ENCODE assay signal across 9 cellular contexts in the genomic region with DNA sequence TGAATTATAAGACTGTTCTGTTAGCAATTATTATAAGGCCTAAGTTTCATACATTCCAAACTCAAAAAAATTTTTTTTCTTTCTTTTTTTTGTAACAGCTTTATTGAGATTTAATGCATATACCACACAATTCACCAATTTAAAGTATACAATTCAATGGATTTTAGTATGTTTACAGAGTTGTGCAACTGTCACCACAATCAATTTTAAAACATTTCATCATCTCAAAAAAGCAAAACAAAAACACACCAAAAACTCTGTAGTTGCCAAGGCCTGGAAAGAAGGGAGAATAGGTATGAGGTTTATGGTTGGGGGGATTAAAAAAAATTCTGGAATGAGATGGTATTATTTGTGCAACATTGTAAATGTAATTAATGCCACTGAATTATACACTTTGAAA. TPM values are rescaled to one million over a fixed set of nuclear protein-coding genes. Genes with fewer than 3 reads are reported as not detected.
DNase-seq lines count a peak whose midpoint lies in the region; ATAC-seq, FAIRE-seq and TF ChIP-seq lines count a peak whose summit lies in the region.
"Not testable (repeated sequence)": the region's sequence is repeated elsewhere in the genome, so short reads cannot be mapped to it uniquely, and the experiment has no call there.
"Had no signal": no experiment of that assay in that cellular context is flagged by ENCODE, and none has a peak within 500 bp of the region (broad histone marks: within the 10 kb centered on the region; RNA-seq: fewer than 3 reads in every experiment).

No MANE protein-coding gene starts in this region.

- not testable (repeated sequence) for H2AFZ ChIP-seq in GM12878 (ENCODE audit: control insufficient read depth, low read depth, low read length); H1 (ENCODE audit: low read length); HepG2 (ENCODE audit: low read length)

- CTCF ChIA-PET in GM12878 (lab: Yijun Ruan, JAX); H1 (lab: Charles Lee; ENCODE audit: partially characterized antibody); HepG2 (lab: Yijun Ruan, JAX; ENCODE audit: low intra/inter-chr PET ratio, low total read pairs): not testable (repeated sequence)

- not testable (repeated sequence) for H3K4ac ChIP-seq in H1 (replicated peaks; ENCODE audit: insufficient read length, low read depth, low read length)

- H3K56ac ChIP-seq in H1 (replicated peaks; ENCODE audit: insufficient read length, low read depth, low read length) = not testable (repeated sequence)

- not testable (repeated sequence) for H3K23ac ChIP-seq in H1 (ENCODE audit: insufficient read length)

- not testable (repeated sequence) for DNase-seq in GM12891 (ENCODE audit: insufficient read length, low spot score); GM19239 (ENCODE audit: insufficient read length, low spot score); GM12878 (ENCODE audit: low read depth, low spot score); H1 (ENCODE audit: low read depth in 1 of 2, low spot score in 2 of 2); frontal cortex (ENCODE audit: low spot score in 2 of 2); HepG2 (ENCODE audit: low spot score); psoas muscle

- H4K91ac ChIP-seq in H1 (replicated peaks; ENCODE audit: insufficient read length, low read length) = not testable (repeated sequence)

- not testable (repeated sequence) for H2BK12ac ChIP-seq in H1 (ENCODE audit: low read depth, low read length)

- not testable (repeated sequence) for H3K9ac ChIP-seq in GM12878 (ENCODE audit: control insufficient read depth, insufficient read depth, low read length); H1 (replicated peaks in 1 of 4; ENCODE audit: extremely low read depth in 1 of 4, low read depth in 3 of 4, low read length in 3 of 4); HepG2 (ENCODE audit: insufficient read depth, low read depth, low read length)

- not testable (repeated sequence) for H3K23me2 ChIP-seq in H1 (ENCODE audit: low read depth, low read length)

- intact Hi-C loops in GM12878 (cut with micrococcal nuclease; ENCODE audit: unreplicated experiment); HepG2 (cut with micrococcal nuclease; ENCODE audit: unreplicated experiment); psoas muscle (cut with DNase I): not testable (repeated sequence)

- RAD21 ChIA-PET in GM12878 (lab: Charles Lee; ENCODE audit: unreplicated experiment) = not testable (repeated sequence)

- H3K4me3 ChIP-seq in GM12878; H1 (ENCODE audit: extremely low read depth in 1 of 4, insufficient read depth in 2 of 4, low read depth in 3 of 4, low read length in 4 of 4); HepG2 (replicated peaks in 1 of 3; ENCODE audit: insufficient read depth in 1 of 3, low read depth in 2 of 3, low read length in 3 of 3); psoas muscle: not testable (repeated sequence)

- not testable (repeated sequence) for H3K79me2 ChIP-seq in GM12878 (ENCODE audit: control insufficient read depth, insufficient read depth, low read length); H1 (ENCODE audit: control insufficient read depth in 1 of 2, insufficient read depth in 2 of 2, low read length in 2 of 2); HepG2 (ENCODE audit: insufficient read depth, low read length)

- SMC1A ChIA-PET in GM12878 (lab: Charles Lee; ENCODE audit: uncharacterized antibody, unreplicated experiment) = not testable (repeated sequence)

- not testable (repeated sequence) for H3K4me2 ChIP-seq in GM12878 (ENCODE audit: control insufficient read depth, insufficient read depth); H1 (ENCODE audit: insufficient read depth in 1 of 2, low read depth in 2 of 2, low read length in 2 of 2); HepG2 (ENCODE audit: low read depth, low read length)

- not testable (repeated sequence) for H3K27me3 ChIP-seq in GM12878 (replicated peaks in 1 of 2; ENCODE audit: control insufficient read depth in 2 of 2, insufficient read depth in 2 of 2, low read length in 1 of 2); H1 (replicated peaks in 1 of 4; ENCODE audit: control insufficient read depth in 3 of 4, extremely low read depth in 1 of 4, insufficient read depth in 3 of 4, low read length in 3 of 4); HepG2 (ENCODE audit: control insufficient read depth in 1 of 2, insufficient read depth in 2 of 2, low read length in 2 of 2); psoas muscle (ENCODE audit: insufficient read depth in 3 of 3, low read length in 2 of 3)

- H3K9me3 ChIP-seq in GM12878 (replicated peaks; ENCODE audit: control insufficient read depth, insufficient read depth, low read length); H1 (ENCODE audit: insufficient read depth in 2 of 2, low read depth in 1 of 2, low read length in 1 of 2); HepG2 (ENCODE audit: low read length); psoas muscle: not testable (repeated sequence)

- peak; percentile 63 for FAIRE-seq in A204.1 (lab: Jason Lieb, UNC)
- FAIRE-seq in GM12891 (lab: Jason Lieb, UNC) = peak; percentile 13
- peak; percentile 39 for FAIRE-seq in GM19239 (lab: Jason Lieb, UNC)
- peak; percentile 84 for FAIRE-seq in GM12878 (lab: Jason Lieb, UNC)
- FAIRE-seq in H1 (lab: Jason Lieb, UNC) = peak; percentile 90
- FAIRE-seq in frontal cortex (lab: Jason Lieb, UNC) = peak; percentile 39
- FAIRE-seq in HepG2 (lab: Jason Lieb, UNC) = peak; percentile 48

- H3K79me1 ChIP-seq in H1 (ENCODE audit: low read depth, low read length) = not testable (repeated sequence)

- not testable (repeated sequence) for H3K27ac ChIP-seq in GM12878 (ENCODE audit: control insufficient read depth, insufficient read depth); H1 (ENCODE audit: low read depth, low read length); HepG2 (ENCODE audit: extremely low read length, insufficient read depth, low read length)
- peak overlapping the region; percentile 46 for H3K27ac ChIP-seq in psoas muscle

- H3K14ac ChIP-seq in H1 (ENCODE audit: insufficient read length) = not testable (repeated sequence)

- not testable (repeated sequence) for ATAC-seq in GM12878, HepG2
- ATAC-seq in psoas muscle = peak; percentile 10 to 29 (median 15)

- not testable (repeated sequence) for H2AK5ac ChIP-seq in H1 (ENCODE audit: low read depth, low read length)

- POLR2A ChIA-PET in GM12878 (lab: Charles Lee); H1 (lab: Charles Lee; ENCODE audit: partially characterized antibody); HepG2 (lab: Yijun Ruan, JAX): not testable (repeated sequence)

- not testable (repeated sequence) for TF ChIP-seq EP300 in GM12878 (IDR thresholded peaks at IDR 0.05; ENCODE audit: borderline replicate concordance in 1 of 2, control insufficient read depth in 1 of 2, low read depth in 2 of 2, low read length in 2 of 2); H1 (IDR thresholded peaks at IDR 0.05; ENCODE audit: borderline replicate concordance in 1 of 2, low read depth in 2 of 2, low read length in 2 of 2); HepG2 (IDR thresholded peaks at IDR 0.05; ENCODE audit: low read depth in 2 of 2, low read length in 2 of 2); HepG2 (CRISPR knock-in tag; IDR thresholded peaks at IDR 0.05; ENCODE audit: borderline replicate concordance)

- not testable (repeated sequence) for H3K36me3 ChIP-seq in GM12878 (ENCODE audit: control insufficient read depth in 2 of 2, insufficient read depth in 2 of 2, low read length in 1 of 2); H1 (ENCODE audit: control insufficient read depth in 2 of 4, insufficient read depth in 4 of 4, low read length in 3 of 4); HepG2 (replicated peaks in 1 of 2; ENCODE audit: control insufficient read depth in 1 of 2, insufficient read depth in 2 of 2, low read length in 2 of 2)
- peaks cover 0 to 51% of the 10 kb centered on the region in 2 donors for H3K36me3 ChIP-seq in psoas muscle (ENCODE audit: insufficient read depth in 1 of 2, low read depth in 1 of 2)

- H2BK15ac ChIP-seq in H1 (ENCODE audit: low read length) = not testable (repeated sequence)

- not testable (repeated sequence) for H3K4me1 ChIP-seq in GM12878 (ENCODE audit: control insufficient read depth, insufficient read depth, low read length); H1 (replicated peaks in 1 of 4; ENCODE audit: control insufficient read depth in 3 of 4, insufficient read depth in 4 of 4, low read length in 3 of 4); HepG2 (ENCODE audit: insufficient read depth, low read length)
- H3K4me1 ChIP-seq in psoas muscle = peaks cover 18% of the 10 kb centered on the region

- TF ChIP-seq RAD21 in GM12878 (IDR thresholded peaks at IDR 0.05; ENCODE audit: insufficient read depth, low read depth, low read length); H1 (IDR thresholded peaks at IDR 0.05 in 1 of 2, conservative IDR thresholded peaks at IDR 0.05 in 1 of 2; ENCODE audit: low read depth in 2 of 2, low read length in 2 of 2); HepG2 (CRISPR knock-in tag; IDR thresholded peaks at IDR 0.05): not testable (repeated sequence)

- TF ChIP-seq CTCF in GM12878 (IDR thresholded peaks at IDR 0.05 in 2 of 3, conservative IDR thresholded peaks at IDR 0.05 in 1 of 3; ENCODE audit: control insufficient read depth in 2 of 3, extremely low read depth in 1 of 3, insufficient read depth in 1 of 3, low read depth in 3 of 3, low read length in 3 of 3); H1 (IDR thresholded peaks at IDR 0.05; ENCODE audit: control extremely low read depth in 1 of 3, insufficient read depth in 1 of 3, low read depth in 1 of 3, low read length in 3 of 3); HepG2 (CRISPR knock-in tag; IDR thresholded peaks at IDR 0.05); psoas muscle (IDR thresholded peaks at IDR 0.05): not testable (repeated sequence)

- TF ChIP-seq POLR2A in GM12891 (IDR thresholded peaks at IDR 0.05; ENCODE audit: low read depth, low read length); GM12878 (IDR thresholded peaks at IDR 0.05; ENCODE audit: low read depth, low read length); H1 (IDR thresholded peaks at IDR 0.05; ENCODE audit: control extremely low read depth in 1 of 2, low read depth in 2 of 2, low read length in 2 of 2); HepG2 (IDR thresholded peaks at IDR 0.05; ENCODE audit: insufficient read depth in 1 of 2, low read depth in 2 of 2, low read length in 2 of 2): not testable (repeated sequence)

- H4K20me1 ChIP-seq in GM12878 (ENCODE audit: control insufficient read depth, insufficient read depth); H1 (replicated peaks in 1 of 2; ENCODE audit: control insufficient read depth in 1 of 2, insufficient read depth in 2 of 2, low read length in 2 of 2); HepG2 (ENCODE audit: insufficient read depth, low read length): not testable (repeated sequence)

- in situ Hi-C loops in GM12878 (cut with MboI); HepG2 (cut with HindIII; ENCODE audit: extremely low pct_ligation_motif_present, low pct_unique_long_range_greater_than_20kb): not testable (repeated sequence)

- not testable (repeated sequence) for H2BK5ac ChIP-seq in H1 (ENCODE audit: low read depth, low read length)

- H2BK120ac ChIP-seq in H1 (replicated peaks; ENCODE audit: low read depth, low read length) = not testable (repeated sequence)

- H3K18ac ChIP-seq in H1 (ENCODE audit: extremely low read depth, low read length) = not testable (repeated sequence)

- H4K8ac ChIP-seq in H1 (ENCODE audit: extremely low read depth, insufficient read depth, low read length) = not testable (repeated sequence)

- H4K5ac ChIP-seq in H1 (ENCODE audit: insufficient read length, low read depth, low read length) = not testable (repeated sequence)

- H2BK20ac ChIP-seq in H1 (ENCODE audit: low read length) = not testable (repeated sequence)

- BruUV-seq in GM12878 (replicated peaks; lab: Mats Ljungman, UMichigan); HepG2 (replicated peaks; lab: Mats Ljungman, UMichigan): not testable (repeated sequence)

RNA-seq across cellular contexts. Expression of gene NEB, which starts 36.1 kb away (rescaled TPM):
- polyA plus RNA-seq in GM12891 (2012; ENCODE audit: low read depth, missing spikeins) = 0.31 TPM
- total RNA-seq in GM12878 (2013; cell fraction: nucleolus; rRNA removed) = 0.69 and 0.93 TPM in 2 replicates
- total RNA-seq in GM12878 (2014; rRNA removed) = 0.17 and 0.22 TPM in 2 replicates
- 0.05 and 0.09 TPM in 2 replicates for total RNA-seq in GM12878 (2014; rRNA removed; fragmentation: Illumina TruSeq; extraction: Trizol)
- total RNA-seq in GM12878 (2021) = 0.05 and 0.40 TPM in 2 replicates
- 0.20 TPM for polyA plus RNA-seq in GM12878 (2011; ENCODE audit: low read depth)
- 0.11 and 0.20 TPM in 2 replicates for polyA plus RNA-seq in GM12878 (2011; rRNA removed)
- polyA plus RNA-seq in GM12878 (2011; cell fraction: cytosol; rRNA removed) = 0.03 and 0.16 TPM in 2 replicates
- 0.34 and 0.45 TPM in 2 replicates for polyA plus RNA-seq in GM12878 (2011; cell fraction: nucleus; rRNA removed)
- 0.35 and 0.65 TPM in 2 replicates for polyA plus RNA-seq in GM12878 (2012)
- 0.13 and 0.59 TPM in 2 replicates for polyA plus RNA-seq in GM12878 (2014; fragmentation: Illumina TruSeq; extraction: Trizol)
- under 1 TPM; 0.04 to 0.16 TPM for polyA plus RNA-seq in GM12878 (2014; fragmentation: Nextera tagmentation; extraction: Ambion mirVana)
- polyA plus RNA-seq in GM12878 (2014; rRNA removed) = 0.05 and 0.15 TPM in 2 replicates
- under 1 TPM; 0.50 to 0.77 TPM for polyA plus RNA-seq in GM12878 (2016; fragmentation: Nextera tagmentation; extraction: Ambion mirVana)
- 0.07 and 0.10 TPM in 2 replicates for polyA minus RNA-seq in GM12878 (2011; rRNA and poly(A)+ RNA removed)
- polyA minus RNA-seq in GM12878 (2011; cell fraction: cytosol; rRNA and poly(A)+ RNA removed) = not detected in 2 replicates
- 0.36 and 0.38 TPM in 2 replicates for polyA minus RNA-seq in GM12878 (2011; cell fraction: nucleus; rRNA and poly(A)+ RNA removed)
- 2.5 and 2.6 TPM in 2 replicates for total RNA-seq in H1 (2021; fragmentation: NEBNext Ultra II Directional; extraction: Animal tissue kit (Norgen Biotek cat#: 25700))
- polyA plus RNA-seq in H1 (2011; rRNA removed) = 1.4 and 1.5 TPM in 2 replicates
- 1.7 TPM for polyA plus RNA-seq in H1 (2011; cell fraction: cytosol; rRNA removed)
- polyA plus RNA-seq in H1 (2011; cell fraction: nucleus; rRNA removed) = 6.3 TPM
- polyA plus RNA-seq in H1 (2012, experiment 1 of 2) = 1.7 to 3.0 TPM (median 2.1 TPM) in 4 replicates
- 0.07 TPM for polyA plus RNA-seq in H1 (2012, experiment 2 of 2)
- 2.0 TPM for polyA plus RNA-seq in H1 (2013, experiment 1 of 2)
- polyA plus RNA-seq in H1 (2013, experiment 2 of 2) = 1.9 TPM
- polyA minus RNA-seq in H1 (2011; rRNA and poly(A)+ RNA removed) = 4.4 and 6.7 TPM in 2 replicates
- 2.4 TPM for polyA minus RNA-seq in H1 (2011; cell fraction: cytosol; rRNA and poly(A)+ RNA removed)
- polyA minus RNA-seq in H1 (2011; cell fraction: nucleus; rRNA and poly(A)+ RNA removed) = 15.8 TPM
- 0.41 TPM for total RNA-seq in frontal cortex
- total RNA-seq in HepG2 (2016; rRNA removed; fragmentation: Illumina TruSeq; extraction: Trizol) = 0.18 and 0.24 TPM in 2 replicates
- total RNA-seq in HepG2 (2016; cell fraction: cytosol; rRNA removed; fragmentation: Illumina TruSeq; extraction: Trizol; ENCODE audit: low read depth) = 0.10 TPM in 1 of 2 replicates, not detected in the other
- 0.19 and 0.33 TPM in 2 replicates for total RNA-seq in HepG2 (2016; cell fraction: insoluble cytoplasmic fraction; rRNA removed; fragmentation: Illumina TruSeq; extraction: Trizol)
- 0.03 TPM in 2 replicates for total RNA-seq in HepG2 (2016; cell fraction: membrane; rRNA removed; fragmentation: Illumina TruSeq; extraction: Trizol)
- total RNA-seq in HepG2 (2016; cell fraction: nucleus; rRNA removed; fragmentation: Illumina TruSeq; extraction: Trizol) = 0.66 and 0.96 TPM in 2 replicates
- polyA plus RNA-seq in HepG2 (2011; rRNA removed) = 0.21 and 0.27 TPM in 2 replicates
- 0.03 and 0.05 TPM in 2 replicates for polyA plus RNA-seq in HepG2 (2011; cell fraction: cytosol; rRNA removed)
- 0.57 and 0.72 TPM in 2 replicates for polyA plus RNA-seq in HepG2 (2011; cell fraction: nucleus; rRNA removed)
- polyA plus RNA-seq in HepG2 (2012) = 1.1 and 1.2 TPM in 2 replicates
- 0.09 TPM in 1 of 2 replicates, not detected in the other for polyA plus RNA-seq in HepG2 (2016; cell fraction: cytosol; fragmentation: Illumina TruSeq; extraction: Trizol; ENCODE audit: low read depth)
- 0.01 and 0.14 TPM in 2 replicates for polyA plus RNA-seq in HepG2 (2016; cell fraction: insoluble cytoplasmic fraction; fragmentation: Illumina TruSeq; extraction: Trizol; ENCODE audit: low read depth)
- not detected in 2 replicates for polyA plus RNA-seq in HepG2 (2016; cell fraction: membrane; fragmentation: Illumina TruSeq; extraction: Trizol; ENCODE audit: low read depth)
- polyA plus RNA-seq in HepG2 (2016; cell fraction: nucleus; fragmentation: Illumina TruSeq; extraction: Trizol; ENCODE audit: insufficient read depth, low read depth) = 0.41 and 0.64 TPM in 2 replicates
- polyA minus RNA-seq in HepG2 (2011; rRNA and poly(A)+ RNA removed; ENCODE audit: low replicate concordance) = 0.06 and 0.82 TPM in 2 replicates
- polyA minus RNA-seq in HepG2 (2011; cell fraction: cytosol; rRNA and poly(A)+ RNA removed) = 0.10 TPM in 1 of 2 replicates, not detected in the other
- 0.90 and 1.7 TPM in 2 replicates for polyA minus RNA-seq in HepG2 (2011; cell fraction: nucleus; rRNA and poly(A)+ RNA removed)
- total RNA-seq in psoas muscle = 1,000 to 10,000 TPM; 2,020 to 7,790 (median 5,587) TPM
- 1,000 to 10,000 TPM in 2 of 3 donors, 100 to 1,000 TPM in 1; 796 to 1,696 (median 1,565) TPM for polyA plus RNA-seq in psoas muscle
- polyA plus RNA-seq: CD14-positive monocyte had no signal

Comparison
In these comparisons a context has a peak if more than half of its experiments do, and no peak if none do; other contexts are left out.
1. RNA of gene NEB, which starts 36.1 kb away (total RNA-seq): 2,020 to 7,790 TPM in psoas muscle; 2.5 to 2.6 TPM in H1, 0.41 TPM in frontal cortex (single experiment), 0.03 to 0.96 TPM in HepG2 and 0.05 to 0.93 TPM in GM12878; every median in the first group is over 100 times any median in the second.